4 cellular contexts compared by ENCODE assay signal in the genomic region with DNA sequence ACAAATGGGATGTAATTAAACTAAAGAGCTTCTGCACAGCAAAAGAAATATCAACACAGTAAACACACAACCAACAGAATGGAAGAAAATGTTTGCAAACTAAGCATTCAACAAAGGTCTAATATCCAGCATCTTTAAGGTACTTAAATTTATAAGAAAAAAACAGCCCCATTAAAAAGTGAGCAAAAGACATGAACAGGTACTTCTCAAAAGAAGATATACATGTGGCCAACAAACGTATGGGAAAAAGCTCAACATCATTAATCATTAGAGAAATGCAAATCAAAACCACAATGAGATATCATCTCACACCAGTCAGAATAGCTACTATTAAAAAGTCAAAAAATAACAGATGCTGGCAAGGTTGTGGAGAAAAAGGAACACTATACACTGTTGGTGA. TPM values are rescaled to one million over a fixed set of nuclear protein-coding genes. Genes with fewer than 3 reads are reported as not detected.
"Had no signal": no experiment of that assay in that cellular context is flagged by ENCODE, and none has a peak within 500 bp of the region (broad histone marks: within the 10 kb centered on the region; RNA-seq: fewer than 3 reads in every experiment).

No MANE protein-coding gene starts in this region.

RNA-seq across cellular contexts. Expression of a gene that starts 32.6 kb away (rescaled TPM):
- total RNA-seq: H1, H4, H7, H9 had no signal
